ENCODE assay signal across 8 cellular contexts in genomic region chr3:146161725-146162047, GRCh38.
DNase-seq lines count a peak whose midpoint lies in the region; ATAC-seq lines count a peak whose summit lies in the region.

No MANE protein-coding gene starts in this region.

- no peak overlapping the region for H3K27ac Mint-ChIP-seq in activated naive CD4-positive, alpha-beta T cell treated with anti-CD3 and anti-CD28 coated beads, Interleukin-2, amount 10 ng/mL, durations not matched to agents 7 days and 5 days

- H3K27me3 Mint-ChIP-seq in activated naive CD4-positive, alpha-beta T cell treated with anti-CD3 and anti-CD28 coated beads, Interleukin-2, amount 10 ng/mL, durations not matched to agents 7 days and 5 days = peaks cover 46% of the 10 kb centered on the region

- no peaks in the 10 kb centered on the region for H3K9me3 Mint-ChIP-seq in activated naive CD4-positive, alpha-beta T cell treated with anti-CD3 and anti-CD28 coated beads, Interleukin-2, amount 10 ng/mL, durations not matched to agents 7 days and 5 days

- H3K4me1 Mint-ChIP-seq in activated naive CD4-positive, alpha-beta T cell treated with anti-CD3 and anti-CD28 coated beads, Interleukin-2, amount 10 ng/mL, durations not matched to agents 7 days and 5 days = peaks cover 16% of the 10 kb centered on the region

- DNase-seq in activated naive CD4-positive, alpha-beta T cell treated with anti-CD3 and anti-CD28 coated beads, Interleukin-2, amount 10 ng/mL, durations not matched to agents 7 days and 5 days = no peak
- no peak for DNase-seq in activated naive CD4-positive, alpha-beta T cell (lab: John Stamatoyannopoulos, UW)
- peak; percentile 66 for DNase-seq in islet precursor cell
- DNase-seq in stromal cell of bone marrow (ENCODE audit: low read depth) = peak; percentile 53
- no peak for DNase-seq in OCI-M2 (lab: John Stamatoyannopoulos, UW; ENCODE audit: unreplicated experiment)

- no peaks in the 10 kb centered on the region for H3K36me3 Mint-ChIP-seq in activated naive CD4-positive, alpha-beta T cell treated with anti-CD3 and anti-CD28 coated beads, Interleukin-2, amount 10 ng/mL, durations not matched to agents 7 days and 5 days

- CTCF ChIA-PET in activated naive CD4-positive, alpha-beta T cell treated with anti-CD3 and anti-CD28 coated beads, Interleukin-2, amount 10 ng/mL, durations not matched to agents 7 days and 5 days (lab: Charles Lee) = no interaction called here

- H3K4me3 Mint-ChIP-seq in activated naive CD4-positive, alpha-beta T cell treated with anti-CD3 and anti-CD28 coated beads, Interleukin-2, amount 10 ng/mL, durations not matched to agents 7 days and 5 days = peak overlapping the region; percentile 42

- H3K27ac ChIP-seq in angular gyrus (ENCODE audit: low read depth, low read length) = peak overlapping the region; percentile 75

- no peak for ATAC-seq in HG02840 (IDR thresholded peaks at IDR 0.05; ENCODE audit: low FRiP score, unreplicated experiment)
- no peak for ATAC-seq in GM18909 (IDR thresholded peaks at IDR 0.05; ENCODE audit: poor library complexity, unreplicated experiment)

Comparison
In these comparisons a context has a peak if more than half of its experiments do, and no peak if none do; other contexts are left out.
1. DNase-seq: peak in islet precursor cell (single experiment) and stromal cell of bone marrow (single experiment); none in activated naive CD4-positive, alpha-beta T cell treated with anti-CD3 and anti-CD28 coated beads, Interleukin-2, amount 10 ng/mL, durations not matched to agents 7 days and 5 days (single experiment), activated naive CD4-positive, alpha-beta T cell (0 of 4) and OCI-M2 (single experiment).